Comparison of ENCODE assay signal across 18 cellular contexts in the genomic region with DNA sequence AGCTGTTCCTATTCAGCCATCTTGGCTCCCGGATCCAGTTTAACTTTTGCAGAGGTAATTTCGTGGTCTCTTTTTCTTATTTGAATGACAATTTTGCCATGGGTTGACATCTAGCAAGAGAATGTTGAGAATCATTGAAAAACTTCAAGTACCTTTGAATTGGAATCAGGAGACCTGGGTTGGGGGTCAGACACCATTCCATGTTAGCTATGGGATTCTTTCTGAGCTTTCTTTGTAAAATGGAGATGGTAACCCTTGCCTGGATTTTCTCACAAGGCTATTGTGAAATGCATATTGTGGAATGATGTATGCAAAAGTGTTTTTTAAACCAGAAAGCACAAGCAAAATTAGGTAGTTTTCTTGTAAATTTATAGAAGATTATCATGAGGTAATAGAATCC.
"Had no signal": no experiment of that assay in that cellular context is flagged by ENCODE, and none has a peak within 500 bp of the region (broad histone marks: within the 10 kb centered on the region; RNA-seq: fewer than 3 reads in every experiment).

No MANE protein-coding gene starts in this region.

- H3K4me1 Mint-ChIP-seq: activated CD4-positive, alpha-beta T cell treated with anti-CD3 and anti-CD28 coated beads, Interleukin-2, amount 10 ng/mL, durations not matched to agents 7 days and 5 days; activated naive CD8-positive, alpha-beta T cell treated with anti-CD3 and anti-CD28 coated beads for 36 hours; brain; central memory CD8-positive, alpha-beta T cell had no signal

- ATAC-seq: left colon; lower lobe of right lung; right cardiac atrium; stimulated activated naive CD8-positive, alpha-beta T cell treated with anti-CD3 and anti-CD28 coated beads, Interleukin-15, Interleukin-2, amounts not matched to agents 100 U/mL and 50 U/mL, for 24 hours had no signal

- H3K36me3 Mint-ChIP-seq: activated naive CD8-positive, alpha-beta T cell treated with anti-CD3 and anti-CD28 coated beads for 36 hours; brain had no signal

- H3K4me3 Mint-ChIP-seq: activated CD4-positive, alpha-beta T cell treated with anti-CD3 and anti-CD28 coated beads, Interleukin-2, amount 10 ng/mL, durations not matched to agents 7 days and 5 days; activated naive CD8-positive, alpha-beta T cell treated with anti-CD3 and anti-CD28 coated beads for 36 hours; activated T-helper 1 cell treated with anti-CD3 and anti-CD28 coated beads, Interleukin-12 subunit alpha, Interleukin-12 subunit beta, Interleukin-2, Interleukin-4 antibody, amounts not matched to agents 30 ng/mL and 10 ng/mL and 1 ng/mL, durations not matched to agents 14 hours and 24 hours and 36 hours; central memory CD8-positive, alpha-beta T cell; T-helper 2 cell treated with Interferon-gamma antibody and Interleukin-4, amounts not matched to agents 5 μg/mL and 100 μg/mL, for 36 hours had no signal

- H3K27ac Mint-ChIP-seq: activated CD4-positive, alpha-beta T cell treated with anti-CD3 and anti-CD28 coated beads, Interleukin-2, amount 10 ng/mL, durations not matched to agents 7 days and 5 days; activated naive CD8-positive, alpha-beta T cell treated with anti-CD3 and anti-CD28 coated beads for 36 hours; activated T-helper 1 cell treated with anti-CD3 and anti-CD28 coated beads, Interleukin-12 subunit alpha, Interleukin-12 subunit beta, Interleukin-2, Interleukin-4 antibody, amounts not matched to agents 30 ng/mL and 10 ng/mL and 1 ng/mL, durations not matched to agents 14 hours and 24 hours and 36 hours; brain; T-helper 2 cell treated with Interferon-gamma antibody and Interleukin-4, amounts not matched to agents 5 μg/mL and 100 μg/mL, for 36 hours had no signal

- H3K4me1 ChIP-seq: esophagus muscularis mucosa, lower lobe of right lung, transverse colon had no signal

- H3K9me3 Mint-ChIP-seq: activated CD4-positive, alpha-beta T cell treated with anti-CD3 and anti-CD28 coated beads, Interleukin-2, amount 10 ng/mL, durations not matched to agents 7 days and 5 days had no signal

- H3K9me3 ChIP-seq: lower lobe of right lung, transverse colon had no signal

- H3K27me3 ChIP-seq: esophagus muscularis mucosa, transverse colon had no signal

- H3K27me3 Mint-ChIP-seq: activated CD4-positive, alpha-beta T cell treated with anti-CD3 and anti-CD28 coated beads, Interleukin-2, amount 10 ng/mL, durations not matched to agents 7 days and 5 days had no signal

- H3K4me3 ChIP-seq: lower lobe of right lung had no signal

- H3K27ac ChIP-seq: coronary artery, esophagus muscularis mucosa, lower lobe of right lung, transverse colon had no signal

- H3K36me3 ChIP-seq: esophagus muscularis mucosa, lower lobe of right lung, transverse colon had no signal

- DNase-seq: activated CD4-positive, alpha-beta T cell treated with anti-CD3 and anti-CD28 coated beads, Interleukin-2, amount 10 ng/mL, durations not matched to agents 7 days and 5 days; activated CD8-positive, alpha-beta memory T cell treated with anti-CD3 and anti-CD28 coated beads for 24 hours; activated naive CD8-positive, alpha-beta T cell treated with anti-CD3 and anti-CD28 coated beads for 36 hours; hypothalamus; lower lobe of right lung; nucleus accumbens; right cardiac atrium; stimulated activated CD4-positive, alpha-beta T cell treated with anti-CD3 and anti-CD28 coated beads, Interleukin-4, amount 100 ng/mL, for 24 hours; stimulated activated CD8-positive, alpha-beta memory T cell treated with anti-CD3 and anti-CD28 coated beads, Interleukin-4, amount 100 ng/mL, for 48 hours; stimulated activated naive CD8-positive, alpha-beta T cell treated with anti-CD3 and anti-CD28 coated beads, Interleukin-15, Interleukin-2, amounts not matched to agents 100 U/mL and 50 U/mL, for 24 hours had no signal
